8 cellular contexts compared by ENCODE assay signal in genomic region chr19:3987619-3988371, GRCh38.
DNase-seq lines count a peak whose midpoint lies in the region; ATAC-seq and TF ChIP-seq lines count a peak whose summit lies in the region.

No MANE protein-coding gene starts in this region.

- H3K4me2 ChIP-seq in KMS-11 = peak overlapping the region; percentile 79

- H3K27me3 ChIP-seq in KMS-11 (ENCODE audit: insufficient read depth, low read depth) (no peaks in the 10 kb centered on the region), mucosa of stomach (ENCODE audit: control insufficient read depth, insufficient read depth, low read length) (no peaks in the 10 kb centered on the region)

- DNase-seq in OCI-M2 (lab: John Stamatoyannopoulos, UW; ENCODE audit: unreplicated experiment) (peak; percentile 46), activated T-cell treated with anti-CD3 and anti-CD28 coated beads for 48 hours (ENCODE audit: low read depth) (peak; percentile 87), erythroblast (lab: John Stamatoyannopoulos, UW) (peak; percentile 91 to 95)
- DNase-seq in stimulated activated CD8-positive, alpha-beta memory T cell treated with anti-CD3 and anti-CD28 coated beads, Interleukin-4, amount 100 ng/mL, for 48 hours = peak; percentile 92

- peaks cover 14% of the 10 kb centered on the region; the same call in 1 of the 2 replicates for H4K20me1 ChIP-seq in KMS-11 (ENCODE audit: insufficient read depth)

- peak overlapping the region; percentile 60 for H3K27ac ChIP-seq in KMS-11

- TF ChIP-seq POLR2A in erythroblast (IDR thresholded peaks at IDR 0.05; ENCODE audit: low read length) = no peak

- peak; percentile 90 for TF ChIP-seq CTCF in GM12873 (IDR thresholded peaks at IDR 0.05; ENCODE audit: insufficient read depth, low read depth, low read length, missing control alignments)
- peak; percentile 78 for TF ChIP-seq CTCF in KMS-11 (conservative IDR thresholded peaks at IDR 0.05; ENCODE audit: low read depth, low read length)

- peaks cover 46% of the 10 kb centered on the region for H3K4me1 ChIP-seq in KMS-11 (ENCODE audit: low read depth, poor library complexity, severe bottlenecking)
- H3K4me1 ChIP-seq in mucosa of stomach (ENCODE audit: control insufficient read depth, insufficient read depth, low read length) = peaks cover 44% of the 10 kb centered on the region

- peak overlapping the region; percentile 80 for H2AFZ ChIP-seq in KMS-11 (ENCODE audit: low read depth)

- H3K36me3 ChIP-seq in KMS-11 (ENCODE audit: insufficient read depth) = peaks cover 15% of the 10 kb centered on the region
- H3K36me3 ChIP-seq in mucosa of stomach (ENCODE audit: control insufficient read depth, insufficient read depth, low read length) = peaks cover 14% of the 10 kb centered on the region

- no peaks in the 10 kb centered on the region for H3K9me3 ChIP-seq in mucosa of stomach (ENCODE audit: control insufficient read depth, low read length)

- H3K4me3 ChIP-seq in KMS-11 (IDR thresholded peaks at IDR 0.05; ENCODE audit: insufficient read depth, low read depth, low read length) (no peak overlapping the region), mucosa of stomach (ENCODE audit: low read length) (no peak overlapping the region)

- no peak for ATAC-seq in HG03095 (IDR thresholded peaks at IDR 0.05; ENCODE audit: unreplicated experiment)

- peaks cover 29% of the 10 kb centered on the region for H3K79me2 ChIP-seq in KMS-11 (ENCODE audit: insufficient read depth, low read depth)

- H3K9ac ChIP-seq in KMS-11 (peak overlapping the region; percentile 39; the same call in 1 of the 2 replicates), mucosa of stomach (ENCODE audit: low read length) (peak overlapping the region; percentile 5)
